Comparison of ENCODE assay signal across 4 cellular contexts in genomic region chr16:88609426-88609825, GRCh38. TPM values are rescaled to one million over a fixed set of nuclear protein-coding genes. Genes with fewer than 3 reads are reported as not detected.
"Had no signal": no experiment of that assay in that cellular context is flagged by ENCODE, and none has a peak within 500 bp of the region (broad histone marks: within the 10 kb centered on the region; RNA-seq: fewer than 3 reads in every experiment).

No MANE protein-coding gene starts in this region.

RNA-seq across cellular contexts. Expression of gene IL17C, which starts 28.9 kb away (rescaled TPM):
- total RNA-seq: HT1080, IMR-90, K562 had no signal
- polyA plus RNA-seq: IgD-negative memory B cell, K562 had no signal
